Comparison of ENCODE assay signal across 22 cellular contexts in the genomic region with DNA sequence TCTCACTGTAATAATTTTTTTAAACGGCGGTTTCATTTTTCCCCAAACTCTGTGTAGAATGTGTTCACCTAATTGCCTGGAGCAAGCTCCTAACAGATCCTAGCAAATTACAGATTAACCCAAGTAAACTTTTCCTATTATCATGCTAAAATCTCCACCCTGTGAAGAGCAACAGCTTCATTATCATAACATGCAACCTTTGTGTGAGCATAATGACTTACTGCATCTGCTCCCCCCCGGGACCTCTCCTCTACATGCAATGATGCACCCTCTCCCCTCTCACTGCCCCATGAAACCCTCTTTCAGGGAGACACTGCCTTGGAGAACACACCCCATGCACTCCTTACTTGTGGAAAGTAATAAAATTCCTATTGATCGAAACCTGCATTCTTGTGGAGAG.
DNase-seq lines count a peak whose midpoint lies in the region; ATAC-seq, FAIRE-seq and TF ChIP-seq lines count a peak whose summit lies in the region.
"Had no signal": no experiment of that assay in that cellular context is flagged by ENCODE, and none has a peak within 500 bp of the region (broad histone marks: within the 10 kb centered on the region; RNA-seq: fewer than 3 reads in every experiment).

No MANE protein-coding gene starts in this region.

- no peak overlapping the region for H4K5ac ChIP-seq in H1 (ENCODE audit: insufficient read length, low read depth, low read length)

- no peak for TF ChIP-seq RAD21 in H1 (IDR thresholded peaks at IDR 0.05 in 1 of 2, conservative IDR thresholded peaks at IDR 0.05 in 1 of 2; ENCODE audit: low read depth in 2 of 2, low read length in 2 of 2)

- H2AFZ ChIP-seq in H1 (ENCODE audit: low read length) (no peak overlapping the region), neuronal stem cell (ENCODE audit: low read length) (no peak overlapping the region)

- H4K8ac ChIP-seq in H1 (ENCODE audit: extremely low read depth, insufficient read depth, low read length) (no peak overlapping the region), neuronal stem cell (ENCODE audit: low read depth, low read length) (no peak overlapping the region)

- peaks cover 10% of the 10 kb centered on the region for H3K4me1 ChIP-seq in HAP-1
- H3K4me1 ChIP-seq in H1 (replicated peaks in 1 of 4; ENCODE audit: control insufficient read depth in 3 of 4, insufficient read depth in 4 of 4, low read length in 3 of 4), result peaks cover 0 to 22% (median 8%) of the 10 kb centered on the region in 4 experiments; a peak in 4 of 7 replicates
- H3K4me1 ChIP-seq in iPS-20b (ENCODE audit: insufficient read depth, low read length), result peaks cover 24% of the 10 kb centered on the region; the same call in 1 of the 2 replicates
- H3K4me1 ChIP-seq in neuronal stem cell (ENCODE audit: control insufficient read depth in 2 of 2, insufficient read depth in 1 of 2, low read depth in 1 of 2, low read length in 2 of 2), result peaks cover 0 to 4% of the 10 kb centered on the region in 2 donors

- H3K23me2 ChIP-seq in H1 (ENCODE audit: low read depth, low read length), result no peaks in the 10 kb centered on the region

- no peaks in the 10 kb centered on the region for H4K20me1 ChIP-seq in H1 (replicated peaks in 1 of 2; ENCODE audit: control insufficient read depth in 1 of 2, insufficient read depth in 2 of 2, low read length in 2 of 2)

- H2BK15ac ChIP-seq in H1 (ENCODE audit: low read length) (no peak overlapping the region), neuronal stem cell (ENCODE audit: low read length) (no peak overlapping the region)

- WGBS in H1 (ENCODE audit: extremely low coverage in 1 of 2, insufficient coverage in 1 of 2, insufficient read length in 1 of 2, insufficient replicate concordance in 2 of 2, low coverage in 1 of 2, low lambda C conversion rate in 2 of 2, missing lambda C conversion rate in 1 of 2), 2 experiments, result 45% methylated on average over 4 of the region's 4 CpGs; no CpG with 5 or more reads in 1 of the 2 experiments
- WGBS in neuronal stem cell (ENCODE audit: extremely low coverage in 2 of 2, insufficient read length in 2 of 2, insufficient replicate concordance in 1 of 2), 2 donors, result no CpG with 5 or more reads among the region's 4 CpGs

- H2BK12ac ChIP-seq in H1 (ENCODE audit: low read depth, low read length) (no peak overlapping the region), neuronal stem cell (ENCODE audit: low read length) (no peak overlapping the region)

- CTCF ChIA-PET in H1 (lab: Charles Lee; ENCODE audit: partially characterized antibody), result no interaction called here

- TF ChIP-seq EP300 in H1 (IDR thresholded peaks at IDR 0.05; ENCODE audit: borderline replicate concordance in 1 of 2, low read depth in 2 of 2, low read length in 2 of 2), result peak in 1 of 2 experiments; percentile 51; a peak in 1 of 3 replicates

- ATAC-seq in GM21737 (IDR thresholded peaks at IDR 0.05; ENCODE audit: unreplicated experiment), result no peak
- ATAC-seq in GM19351 (IDR thresholded peaks at IDR 0.05; ENCODE audit: unreplicated experiment), result no peak
- ATAC-seq in HG03460 (IDR thresholded peaks at IDR 0.05; ENCODE audit: unreplicated experiment), result no peak
- ATAC-seq: Panc1, T-cell had no signal

- H2AK5ac ChIP-seq in H1 (ENCODE audit: low read depth, low read length) (no peak overlapping the region), neuronal stem cell (ENCODE audit: low read depth, low read length) (no peak overlapping the region)

- DNase-seq in HAP-1 (ENCODE audit: low spot score in 2 of 2) (peak; percentile 57 to 93), H1 (ENCODE audit: low read depth in 1 of 2, low spot score in 2 of 2) (peak; percentile 48 to 59), neuronal stem cell (ENCODE audit: low spot score) (no peak)
- DNase-seq: C1 segment of cervical spinal cord; CD8-positive, alpha-beta memory T cell; DMS79 treated with DMSO at 0.1 percent for 48 hours; MM.1S; NCI-H1417; NCI-H1694; NCI-H2029 treated with DMSO at 0.1 percent for 48 hours; NCI-H2227 treated with DMSO at 0.1 percent for 48 hours; NCI-H526 treated with DMSO at 0.1 percent for 48 hours; SHP77; T-cell had no signal

- no peaks in the 10 kb centered on the region for H3K79me2 ChIP-seq in H1 (ENCODE audit: control insufficient read depth in 1 of 2, insufficient read depth in 2 of 2, low read length in 2 of 2)

- H3K4ac ChIP-seq in H1 (replicated peaks; ENCODE audit: insufficient read length, low read depth, low read length), result no peak overlapping the region
- no peak overlapping the region for H3K4ac ChIP-seq in neuronal stem cell (ENCODE audit: low read length)

- peak; percentile 93 for FAIRE-seq in H1 (lab: Jason Lieb, UNC)
- FAIRE-seq: HTR-8/SVneo had no signal

- POLR2A ChIA-PET in H1 (lab: Charles Lee; ENCODE audit: partially characterized antibody), result no interaction called here

- no peak overlapping the region for H3K23ac ChIP-seq in H1 (ENCODE audit: insufficient read length)
- H3K23ac ChIP-seq in neuronal stem cell (ENCODE audit: low read depth, low read length, poor library complexity), result no peak overlapping the region

- peaks cover 2% of the 10 kb centered on the region; the same call in 1 of the 2 replicates for H3K9me3 ChIP-seq in HAP-1
- H3K9me3 ChIP-seq in H1 (ENCODE audit: insufficient read depth in 2 of 2, low read depth in 1 of 2, low read length in 1 of 2), result 0 out of 4 replicates have a peak, but pooled peaks cover 0 to 4% of the 10 kb centered on the region in 2 experiments
- no peaks in the 10 kb centered on the region for H3K9me3 ChIP-seq in iPS-20b (ENCODE audit: insufficient read depth, low read depth, low read length)
- H3K9me3 ChIP-seq in neuronal stem cell (replicated peaks in 1 of 2; ENCODE audit: control insufficient read depth in 2 of 2, insufficient read depth in 1 of 2, low read depth in 1 of 2, low read length in 2 of 2), result no peaks in the 10 kb centered on the region

- H4K91ac ChIP-seq in H1 (replicated peaks; ENCODE audit: insufficient read length, low read length) (no peak overlapping the region), neuronal stem cell (ENCODE audit: low read depth, low read length, poor library complexity) (no peak overlapping the region)

- H3K14ac ChIP-seq in H1 (ENCODE audit: insufficient read length), result no peak overlapping the region
- H3K14ac ChIP-seq in neuronal stem cell (ENCODE audit: low read length), result no peak overlapping the region

- H2BK120ac ChIP-seq in H1 (replicated peaks; ENCODE audit: low read depth, low read length) (no peak overlapping the region), neuronal stem cell (ENCODE audit: low read depth, low read length) (no peak overlapping the region)

- no peak overlapping the region for H3K56ac ChIP-seq in H1 (replicated peaks; ENCODE audit: insufficient read length, low read depth, low read length)

- H3K36me3 ChIP-seq in HAP-1 (replicated peaks) (no peaks in the 10 kb centered on the region), H1 (ENCODE audit: control insufficient read depth in 2 of 4, insufficient read depth in 4 of 4, low read length in 3 of 4) (peaks cover 0 to 2% (median 0%) of the 10 kb centered on the region in 4 experiments; a peak in 1 of 8 replicates), iPS-20b (ENCODE audit: insufficient read depth, low read depth, low read length) (no peaks in the 10 kb centered on the region), neuronal stem cell (replicated peaks in 1 of 2; ENCODE audit: control insufficient read depth in 2 of 2, insufficient read depth in 2 of 2, low read length in 2 of 2) (no peaks in the 10 kb centered on the region)

- H3K79me1 ChIP-seq in H1 (ENCODE audit: low read depth, low read length) (no peaks in the 10 kb centered on the region), neuronal stem cell (ENCODE audit: low read depth, low read length) (no peaks in the 10 kb centered on the region)

- 0 out of 2 replicates have a peak overlapping the region, but pooled peaks have one; percentile 19 for H3K27ac ChIP-seq in H1 (ENCODE audit: low read depth, low read length)
- H3K27ac ChIP-seq in iPS-20b (ENCODE audit: low read length), result no peak overlapping the region
- no peak overlapping the region for H3K27ac ChIP-seq in neuronal stem cell (replicated peaks; ENCODE audit: low read length)
- H3K27ac ChIP-seq: KMS-11, RWPE1 had no signal

- in situ Hi-C loops in HAP-1 (cut with MboI; ENCODE audit: low sequenced_read_pairs), result no loop called here

- TF ChIP-seq CTCF in H1 (IDR thresholded peaks at IDR 0.05; ENCODE audit: control extremely low read depth in 1 of 3, insufficient read depth in 1 of 3, low read depth in 1 of 3, low read length in 3 of 3), result no peak

- H2BK5ac ChIP-seq in H1 (ENCODE audit: low read depth, low read length), result no peak overlapping the region
- H2BK5ac ChIP-seq in neuronal stem cell (ENCODE audit: low read length), result no peak overlapping the region

- H3K27me3 ChIP-seq in HAP-1 (ENCODE audit: low read depth) (no peaks in the 10 kb centered on the region), H1 (replicated peaks in 1 of 4; ENCODE audit: control insufficient read depth in 3 of 4, extremely low read depth in 1 of 4, insufficient read depth in 3 of 4, low read length in 3 of 4) (no peaks in the 10 kb centered on the region), iPS-20b (ENCODE audit: insufficient read depth, low read length) (no peaks in the 10 kb centered on the region), neuronal stem cell (ENCODE audit: control insufficient read depth in 3 of 3, insufficient read depth in 3 of 3, low read depth in 1 of 3, low read length in 3 of 3) (no peaks in the 10 kb centered on the region)

- H3K9ac ChIP-seq in H1 (replicated peaks in 1 of 4; ENCODE audit: extremely low read depth in 1 of 4, low read depth in 3 of 4, low read length in 3 of 4), result no peak overlapping the region
- no peak overlapping the region for H3K9ac ChIP-seq in iPS-20b (ENCODE audit: low read depth, low read length)
- H3K9ac ChIP-seq in neuronal stem cell (ENCODE audit: low read depth, low read length, poor library complexity), result no peak overlapping the region
- H3K9ac ChIP-seq: KMS-11 had no signal

- H3K4me3 ChIP-seq in HAP-1 (no peak overlapping the region), H1 (ENCODE audit: extremely low read depth in 1 of 4, insufficient read depth in 2 of 4, low read depth in 3 of 4, low read length in 4 of 4) (peak overlapping the region in 1 of 4 experiments; percentile 32; a peak in 1 of 8 replicates), iPS-20b (ENCODE audit: low read length) (peak overlapping the region; percentile 23; the same call in 1 of the 2 replicates), neuronal stem cell (ENCODE audit: low read length in 2 of 2) (no peak overlapping the region)

- no peak overlapping the region for H2BK20ac ChIP-seq in H1 (ENCODE audit: low read length)

- H3K18ac ChIP-seq in H1 (ENCODE audit: extremely low read depth, low read length) (no peak overlapping the region), neuronal stem cell (ENCODE audit: low read length) (no peak overlapping the region)

- no peak for TF ChIP-seq POLR2A in H1 (IDR thresholded peaks at IDR 0.05; ENCODE audit: control extremely low read depth in 1 of 2, low read depth in 2 of 2, low read length in 2 of 2)

- H3K4me2 ChIP-seq in H1 (ENCODE audit: insufficient read depth in 1 of 2, low read depth in 2 of 2, low read length in 2 of 2), result peak overlapping the region; percentile 43 to 47; a peak in 2 of 4 replicates
- H3K4me2 ChIP-seq in neuronal stem cell (ENCODE audit: insufficient read depth, low read length, poor library complexity, severe bottlenecking), result no peak overlapping the region
- H3K4me2 ChIP-seq: KMS-11 had no signal

TF ChIP-seq in H1, 55 proteins besides CTCF, POLR2A, EP300 and RAD21 (continues in another document):
- TF ChIP-seq RFX5 (IDR thresholded peaks at IDR 0.05; ENCODE audit: borderline replicate concordance, low read depth, low read length), result no peak
